Comparison of ENCODE assay signal across 7 cellular contexts in genomic region chr14:23379331-23380196, GRCh38. TPM values are rescaled to one million over a fixed set of nuclear protein-coding genes. Genes with fewer than 3 reads are reported as not detected.
DNase-seq lines count a peak whose midpoint lies in the region; ATAC-seq, FAIRE-seq and TF ChIP-seq lines count a peak whose summit lies in the region.

No MANE protein-coding gene starts in this region.

- H3K4me3 Mint-ChIP-seq in activated B cell treated with CpG ODN at 0.5 μM for 24 hours, result no peak overlapping the region

- no peaks in the 10 kb centered on the region for H3K4me1 ChIP-seq in right lobe of liver

- no peak for TF ChIP-seq POLR2A in right lobe of liver (IDR thresholded peaks at IDR 0.05)

- H3K4me3 ChIP-seq in bronchial epithelial cell (ENCODE audit: low read depth, low read length) (no peak overlapping the region), right lobe of liver (no peak overlapping the region)

- H3K27me3 Mint-ChIP-seq in activated B cell treated with CpG ODN at 0.5 μM for 24 hours, result peaks cover 20% of the 10 kb centered on the region

- ATAC-seq in activated B cell treated with CpG ODN at 0.5 μM for 24 hours (ENCODE audit: low read depth), result peak; percentile 87
- ATAC-seq in right lobe of liver, result peak; percentile 90 to 98 (median 96)
- no peak for ATAC-seq in GM21737 (IDR thresholded peaks at IDR 0.05; ENCODE audit: unreplicated experiment)

- H3K9me3 ChIP-seq in right lobe of liver, result no peaks in the 10 kb centered on the region

- peak; percentile 65 for DNase-seq in NCI-H1105 (lab: John Stamatoyannopoulos, UW)
- DNase-seq in activated B cell treated with CpG ODN at 0.5 μM for 24 hours, result peak; percentile 56
- peak; percentile 58 for DNase-seq in bronchial epithelial cell (ENCODE audit: low read depth)
- peak; percentile 76 to 82 (median 78) for DNase-seq in right lobe of liver
- peak; percentile 44 for DNase-seq in stimulated activated CD8-positive, alpha-beta memory T cell treated with anti-CD3 and anti-CD28 coated beads, Interleukin-15, amount 100 ng/mL, for 1 hour (ENCODE audit: low read depth)

- no peak overlapping the region for H3K27ac ChIP-seq in right lobe of liver

- no peaks in the 10 kb centered on the region for H3K36me3 ChIP-seq in bronchial epithelial cell (ENCODE audit: control insufficient read depth, insufficient read depth, low read length)
- no peaks in the 10 kb centered on the region for H3K36me3 ChIP-seq in right lobe of liver

- H3K4me1 Mint-ChIP-seq in activated B cell treated with CpG ODN at 0.5 μM for 24 hours, result no peaks in the 10 kb centered on the region

- no peaks in the 10 kb centered on the region for H3K27me3 ChIP-seq in bronchial epithelial cell (ENCODE audit: control insufficient read depth, insufficient read depth, low read length)
- no peaks in the 10 kb centered on the region for H3K27me3 ChIP-seq in right lobe of liver

- intact Hi-C loops in activated B cell treated with CpG ODN at 0.5 μM for 24 hours (cut with micrococcal nuclease), result loop anchor here (1.0 to 2.0 kb wide), 5 partner anchors 51 to 406 kb away; no protein-coding TSS in a partner anchor
- intact Hi-C loops in right lobe of liver (cut with DNase I), result loop anchor here (5.0 to 10.0 kb wide), 5 partner anchors 47 to 255 kb away; no protein-coding TSS in a partner anchor

- POLR2A ChIA-PET in activated B cell treated with CpG ODN at 0.5 μM for 24 hours (lab: Charles Lee), result interaction anchor here (0.5 to 1.4 kb wide), 2 partner anchors 284 to 288 kb away, joined by 3 to 5 read pairs; partner anchors contain the start of genes ACIN1 and C14orf119

- peak; percentile 87 for FAIRE-seq in bronchial epithelial cell (lab: Jason Lieb, UNC)

- TF ChIP-seq CTCF in GM12874 (IDR thresholded peaks at IDR 0.05; ENCODE audit: insufficient read depth, low read depth, low read length) (peak; percentile 93), activated B cell treated with CpG ODN at 0.5 μM for 24 hours (IDR thresholded peaks at IDR 0.05) (peak; percentile 81), bronchial epithelial cell (IDR thresholded peaks at IDR 0.05; ENCODE audit: insufficient read depth, low read length, severe bottlenecking) (peak; percentile 98), right lobe of liver (IDR thresholded peaks at IDR 0.05) (peak; percentile 90 to 95 (median 94))

- H3K27ac Mint-ChIP-seq in activated B cell treated with CpG ODN at 0.5 μM for 24 hours, result no peak overlapping the region

- H3K9me3 Mint-ChIP-seq in activated B cell treated with CpG ODN at 0.5 μM for 24 hours, result no peaks in the 10 kb centered on the region

- H3K36me3 Mint-ChIP-seq in activated B cell treated with CpG ODN at 0.5 μM for 24 hours (ENCODE audit: low read depth), result no peaks in the 10 kb centered on the region

- CTCF ChIA-PET in activated B cell treated with CpG ODN at 0.5 μM for 24 hours (lab: Charles Lee), result interaction anchor here (0.6 to 2.9 kb wide), 31 partner anchors 10 to 406 kb away, joined by 3 to 24 read pairs (median 4); no protein-coding TSS in a partner anchor

- WGBS in right lobe of liver (ENCODE audit: insufficient coverage, low coverage, low lambda C conversion rate, missing lambda C conversion rate), result 22% methylated on average over 11 of the region's 13 CpGs

RNA-seq across cellular contexts. Expression of gene CMTM5, which starts 2.7 kb away (rescaled TPM):
- total RNA-seq in activated B cell treated with CpG ODN at 0.5 μM for 24 hours, result not detected in 2 replicates
- total RNA-seq in bronchial epithelial cell, result not detected in 2 replicates
- total RNA-seq in right lobe of liver, result under 1 TPM in 2 of 6 experiments, not detected in 4; 0.32 to 0.49 TPM

RNA-seq across cellular contexts. Expression of gene IL25, which starts 7.0 kb away (rescaled TPM):
- total RNA-seq in activated B cell treated with CpG ODN at 0.5 μM for 24 hours, result not detected in 2 replicates
- not detected in 2 replicates for total RNA-seq in bronchial epithelial cell
- total RNA-seq in right lobe of liver, result not detected

RNA-seq across cellular contexts. Expression of gene EFS, which starts 14.6 kb away (rescaled TPM):
- not detected in 2 replicates for total RNA-seq in activated B cell treated with CpG ODN at 0.5 μM for 24 hours
- total RNA-seq in bronchial epithelial cell, result 2.4 and 5.4 TPM in 2 replicates
- under 1 TPM; 0.19 to 0.60 (median 0.39) TPM for total RNA-seq in right lobe of liver

RNA-seq across cellular contexts. Expression of gene SLC22A17, which starts 26.9 kb away (rescaled TPM):
- total RNA-seq in activated B cell treated with CpG ODN at 0.5 μM for 24 hours, result 0.20 TPM in 1 of 2 replicates, not detected in the other
- 0.79 and 0.90 TPM in 2 replicates for total RNA-seq in bronchial epithelial cell
- 1 to 10 TPM; 1.5 to 2.7 (median 2.1) TPM for total RNA-seq in right lobe of liver

RNA-seq across cellular contexts. Expression of gene MYH6, which starts 28.5 kb away (rescaled TPM):
- total RNA-seq in activated B cell treated with CpG ODN at 0.5 μM for 24 hours, result not detected in 2 replicates
- total RNA-seq in bronchial epithelial cell, result not detected in 2 replicates
- under 1 TPM in 5 of 6 experiments, not detected in 1; 0.07 to 1.00 (median 0.13) TPM for total RNA-seq in right lobe of liver
